25 cellular contexts compared by ENCODE assay signal in genomic region chr12:95695741-95696140, GRCh38.
"Had no signal": no experiment of that assay in that cellular context is flagged by ENCODE, and none has a peak within 500 bp of the region (broad histone marks: within the 10 kb centered on the region; RNA-seq: fewer than 3 reads in every experiment).

No MANE protein-coding gene starts in this region.

- ATAC-seq: lower lobe of right lung; naive thymus-derived CD8-positive, alpha-beta T cell; stimulated activated memory B cell treated with anti-CD40 and anti-IgM and Interleukin-4, amounts not matched to agents 10 μg/mL and 1 μg/mL and 100 μg/mL, for 72 hours had no signal

- H3K27me3 Mint-ChIP-seq: progenitor cell of endocrine pancreas had no signal

- DNase-seq: head of caudate nucleus; hippocampal formation; kidney; lower lobe of right lung; mammary epithelial cell; mesenchymal stem cell; naive thymus-derived CD8-positive, alpha-beta T cell; nucleus accumbens; ovary; sigmoid colon; small intestine; stimulated activated CD4-positive, alpha-beta T cell treated with anti-CD3 and anti-CD28 coated beads, Interleukin-1b, Interleukin-23, amount 100 ng/mL, for 48 hours; stimulated activated CD4-positive, alpha-beta T cell treated with anti-CD3 and anti-CD28 coated beads, Interleukin-2, amount 100 ng/mL, for 48 hours; stimulated activated CD4-positive, alpha-beta T cell treated with anti-CD3 and anti-CD28 coated beads, Interleukin-4, amount 100 ng/mL, for 4 hours; stimulated activated CD8-positive, alpha-beta memory T cell treated with anti-CD3 and anti-CD28 coated beads, Interleukin-4, amount 100 ng/mL, for 48 hours; stimulated activated naive CD4-positive, alpha-beta T cell treated with Interleukin-2 at 50 U/mL for 16 hours; transverse colon; upper lobe of left lung had no signal

- H3K27ac Mint-ChIP-seq: naive thymus-derived CD8-positive, alpha-beta T cell; nephron; progenitor cell of endocrine pancreas; stimulated activated memory B cell treated with anti-CD40 and anti-IgM and Interleukin-4, amounts not matched to agents 10 μg/mL and 1 μg/mL and 100 μg/mL, for 72 hours had no signal

- H3K27ac ChIP-seq: lower lobe of right lung, sigmoid colon, suprapubic skin, transverse colon, upper lobe of left lung, vagina had no signal

- H3K4me1 Mint-ChIP-seq: naive thymus-derived CD8-positive, alpha-beta T cell; nephron had no signal

- H3K36me3 Mint-ChIP-seq: naive thymus-derived CD8-positive, alpha-beta T cell; stimulated activated memory B cell treated with anti-CD40 and anti-IgM and Interleukin-4, amounts not matched to agents 10 μg/mL and 1 μg/mL and 100 μg/mL, for 72 hours had no signal

- H3K4me3 ChIP-seq: lower lobe of right lung, ovary, right atrium auricular region, sigmoid colon, suprapubic skin, transverse colon, upper lobe of left lung, vagina had no signal

- H3K4me3 Mint-ChIP-seq: naive thymus-derived CD8-positive, alpha-beta T cell; nephron; neural crest cell; stimulated activated memory B cell treated with anti-CD40 and anti-IgM and Interleukin-4, amounts not matched to agents 10 μg/mL and 1 μg/mL and 100 μg/mL, for 72 hours had no signal

- H3K9me3 Mint-ChIP-seq: naive thymus-derived CD8-positive, alpha-beta T cell; nephron; neural crest cell; stimulated activated memory B cell treated with anti-CD40 and anti-IgM and Interleukin-4, amounts not matched to agents 10 μg/mL and 1 μg/mL and 100 μg/mL, for 72 hours had no signal

- H3K9me3 ChIP-seq: lower lobe of right lung, ovary, right atrium auricular region, sigmoid colon, suprapubic skin, transverse colon, upper lobe of left lung, vagina had no signal

- H3K36me3 ChIP-seq: lower lobe of right lung, ovary, right atrium auricular region, sigmoid colon, suprapubic skin, transverse colon, vagina had no signal

- H3K27me3 ChIP-seq: ovary, right atrium auricular region, sigmoid colon, suprapubic skin, transverse colon, upper lobe of left lung, vagina had no signal

- H3K4me1 ChIP-seq: lower lobe of right lung, sigmoid colon, vagina had no signal
